ENCODE assay signal across 8 cellular contexts in the genomic region with DNA sequence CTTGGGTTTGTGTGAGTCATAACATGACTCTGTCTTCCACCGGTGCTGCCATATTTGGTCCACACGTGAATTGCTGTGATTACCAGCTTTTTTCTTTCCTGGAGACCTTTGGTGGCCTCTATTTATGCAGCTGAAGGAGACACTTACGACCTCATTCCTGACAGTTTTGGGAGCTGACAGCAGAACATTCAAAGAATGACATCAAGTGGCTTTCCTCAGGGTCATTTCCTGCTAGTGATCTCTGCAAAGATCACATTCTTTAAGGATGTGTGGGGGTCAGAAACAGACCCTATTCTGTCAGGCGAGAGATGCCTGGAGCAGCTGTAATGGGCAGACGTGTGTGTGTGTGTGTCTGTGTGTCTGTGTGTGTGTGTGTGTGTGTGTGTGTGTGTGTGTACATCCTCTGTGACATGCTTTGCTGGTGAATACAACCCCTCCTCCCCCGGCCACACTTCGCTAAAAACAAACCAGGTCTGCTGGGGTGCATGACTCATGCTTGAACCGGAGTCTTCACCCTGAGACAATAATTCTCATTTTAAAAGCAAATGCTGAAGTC.
DNase-seq lines count a peak whose midpoint lies in the region; ATAC-seq and TF ChIP-seq lines count a peak whose summit lies in the region.

No MANE protein-coding gene starts in this region.

- no peak overlapping the region for H3K4me3 ChIP-seq in BE2C (ENCODE audit: low read depth, low read length)
- H3K4me3 ChIP-seq in HUES64 (ENCODE audit: low read length) = no peak overlapping the region
- H3K4me3 ChIP-seq in esophagus squamous epithelium = no peak overlapping the region

- H3K4me1 ChIP-seq in BE2C = no peaks in the 10 kb centered on the region
- H3K4me1 ChIP-seq in HUES64 (ENCODE audit: insufficient read depth, low read length) = peaks cover 68% of the 10 kb centered on the region
- peaks cover 4 to 36% (median 13%) of the 10 kb centered on the region in 3 donors for H3K4me1 ChIP-seq in esophagus squamous epithelium

- H3K36me3 ChIP-seq in BE2C = no peaks in the 10 kb centered on the region
- H3K36me3 ChIP-seq in HUES64 (ENCODE audit: insufficient read depth, low read length) = no peaks in the 10 kb centered on the region
- H3K36me3 ChIP-seq in esophagus squamous epithelium = no peaks in the 10 kb centered on the region

- DNase-seq in BE2C = peak; percentile 38
- DNase-seq in activated T-cell treated with anti-CD3 and anti-CD28 coated beads for 4 hours = peak; percentile 24
- DNase-seq in hepatic stellate cell (ENCODE audit: low spot score) = peak; percentile 73
- peak; percentile 40 for DNase-seq in stimulated activated CD8-positive, alpha-beta memory T cell treated with anti-CD3 and anti-CD28 coated beads, Interleukin-4, amount 100 ng/mL, for 48 hours
- DNase-seq in esophagus squamous epithelium (lab: John Stamatoyannopoulos, UW) = no peak

- peak overlapping the region; percentile 22 for H3K27ac ChIP-seq in HUES64 (ENCODE audit: low read depth, low read length)
- H3K27ac ChIP-seq in esophagus squamous epithelium = peak overlapping the region in 1 of 4 donors; percentile 13

- TF ChIP-seq POLR2A in esophagus squamous epithelium (IDR thresholded peaks at IDR 0.05) = no peak

- ATAC-seq in HG03571 (IDR thresholded peaks at IDR 0.05; ENCODE audit: unreplicated experiment) (no peak), GM18520 (IDR thresholded peaks at IDR 0.05; ENCODE audit: unreplicated experiment) (no peak)

- TF ChIP-seq CTCF in BE2C (IDR thresholded peaks at IDR 0.05; ENCODE audit: low read depth, low read length) = no peak
- TF ChIP-seq CTCF in esophagus squamous epithelium (IDR thresholded peaks at IDR 0.05) = no peak

- no peak overlapping the region for H3K9ac ChIP-seq in HUES64 (ENCODE audit: low read depth, low read length)

- H3K27me3 ChIP-seq in BE2C (no peaks in the 10 kb centered on the region), HUES64 (ENCODE audit: insufficient read depth, low read length) (no peaks in the 10 kb centered on the region), esophagus squamous epithelium (no peaks in the 10 kb centered on the region)

- WGBS in HUES64 = 46% methylated on average over 8 of the region's 8 CpGs
- 37 to 44% methylated on average over 7 to 8 of the region's 8 CpGs for WGBS in esophagus squamous epithelium, 2 donors

- no peaks in the 10 kb centered on the region for H3K9me3 ChIP-seq in BE2C
- H3K9me3 ChIP-seq in HUES64 (ENCODE audit: insufficient read depth, low read depth, low read length) = peaks cover 6% of the 10 kb centered on the region
- peaks cover 0 to 4% (median 0%) of the 10 kb centered on the region in 3 donors for H3K9me3 ChIP-seq in esophagus squamous epithelium

- intact Hi-C loops in esophagus squamous epithelium (cut with DNase I) = no loop called here
